9 cellular contexts compared by ENCODE assay signal in the genomic region with DNA sequence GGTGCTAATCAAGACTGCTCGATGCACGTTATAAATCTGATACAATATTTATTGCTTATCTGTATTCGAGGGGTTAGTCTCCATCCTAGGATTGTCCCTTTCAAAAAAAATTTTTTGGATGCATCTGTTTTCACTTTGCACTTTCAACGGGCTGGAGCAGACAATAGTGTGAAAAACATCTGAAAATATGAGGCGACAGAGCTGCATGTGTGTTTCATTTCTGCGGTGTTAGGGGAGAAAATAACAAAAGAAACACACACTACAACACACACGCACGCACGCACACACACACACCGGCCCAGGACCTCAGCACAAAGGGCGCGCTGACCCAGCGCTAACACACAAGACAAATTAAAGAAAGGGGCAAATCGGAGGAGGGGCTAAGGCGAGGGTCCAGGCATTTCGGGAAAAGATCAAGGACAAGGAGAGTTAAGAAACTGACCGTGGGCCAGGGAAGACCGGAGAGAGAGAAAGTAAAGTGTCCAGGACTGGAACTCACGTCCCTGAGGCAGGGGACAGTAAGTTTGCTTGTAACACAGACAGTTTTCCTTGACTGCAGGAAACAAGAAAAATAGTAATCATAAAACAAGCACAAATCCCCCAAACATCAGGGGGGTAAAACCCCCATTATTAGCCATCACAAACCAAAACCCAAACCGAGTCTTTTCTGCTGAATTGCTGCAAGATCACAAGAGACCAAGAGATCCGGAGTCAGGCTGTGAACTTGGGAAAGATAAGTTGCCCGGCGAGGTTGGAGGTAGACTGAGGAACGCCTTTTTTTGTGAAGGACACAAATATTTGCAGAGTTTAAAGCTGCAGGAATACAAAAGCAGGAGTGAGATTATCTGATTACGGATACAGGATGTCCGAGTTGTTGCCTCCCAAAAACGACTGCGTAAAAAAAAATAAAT.
DNase-seq lines count a peak whose midpoint lies in the region; ATAC-seq and TF ChIP-seq lines count a peak whose summit lies in the region.
"Had no signal": no experiment of that assay in that cellular context is flagged by ENCODE, and none has a peak within 500 bp of the region (broad histone marks: within the 10 kb centered on the region; RNA-seq: fewer than 3 reads in every experiment).

No MANE protein-coding gene starts in this region.

- DNase-seq in AG10803 (ENCODE audit: low read depth) (no peak), Karpas-422 (peak; percentile 16), ecto neural progenitor cell (ENCODE audit: low spot score) (peak; percentile 78), SIG-M5 (lab: John Stamatoyannopoulos, UW) (no peak), SJCRH30 (no peak)
- no peak for DNase-seq in stimulated activated naive CD4-positive, alpha-beta T cell (lab: John Stamatoyannopoulos, UW)
- DNase-seq: PC-9 had no signal

- TF ChIP-seq RAD21 in neural cell (conservative IDR thresholded peaks at IDR 0.05): no peak

- H3K9me3 ChIP-seq in Karpas-422 (ENCODE audit: low read length) (no peaks in the 10 kb centered on the region), neural cell (ENCODE audit: low read length) (no peaks in the 10 kb centered on the region), SJCRH30 (replicated peaks) (no peaks in the 10 kb centered on the region)

- no peaks in the 10 kb centered on the region for H3K79me2 ChIP-seq in Karpas-422 (ENCODE audit: low read length)
- peaks cover 37% of the 10 kb centered on the region for H3K79me2 ChIP-seq in neural cell (replicated peaks; ENCODE audit: insufficient read depth, low read length)

- no peaks in the 10 kb centered on the region for H3F3A ChIP-seq in neural cell (ENCODE audit: insufficient read depth, low read length, poor library complexity, severe bottlenecking)

- no peaks in the 10 kb centered on the region for H3K27me3 ChIP-seq in Karpas-422 (ENCODE audit: low read length)
- peaks cover 12% of the 10 kb centered on the region for H3K27me3 ChIP-seq in neural cell (ENCODE audit: insufficient read depth, low read depth, low read length)
- no peaks in the 10 kb centered on the region; the same call in none of the 2 replicates for H3K27me3 ChIP-seq in SJCRH30

- H3K4me1 ChIP-seq in Karpas-422 (ENCODE audit: low read length) (peaks cover 1% of the 10 kb centered on the region; the same call in 1 of the 2 replicates), SJCRH30 (no peaks in the 10 kb centered on the region)

- H4K20me1 ChIP-seq in Karpas-422 (ENCODE audit: insufficient read depth, low read depth, low read length): no peaks in the 10 kb centered on the region
- H4K20me1 ChIP-seq in neural cell (ENCODE audit: insufficient read depth): no peaks in the 10 kb centered on the region

- H3K9me2 ChIP-seq in Karpas-422 (replicated peaks; ENCODE audit: insufficient read depth, low read length) (no peaks in the 10 kb centered on the region), neural cell (ENCODE audit: insufficient read depth, low read length) (no peaks in the 10 kb centered on the region)

- no peak for TF ChIP-seq EP300 in neural cell (conservative IDR thresholded peaks at IDR 0.05; ENCODE audit: poor library complexity, severe bottlenecking)

- H3K9ac ChIP-seq in Karpas-422 (ENCODE audit: low read length) (no peak overlapping the region), neural cell (ENCODE audit: low read length) (peak overlapping the region; percentile 68)

- no peak overlapping the region for H2AFZ ChIP-seq in Karpas-422 (ENCODE audit: low read length)
- no peak overlapping the region for H2AFZ ChIP-seq in neural cell (ENCODE audit: low read depth, low read length)
- H2AFZ ChIP-seq: PC-9 had no signal

- H3K36me3 ChIP-seq in Karpas-422 (ENCODE audit: insufficient read depth, low read length) (no peaks in the 10 kb centered on the region), neural cell (ENCODE audit: insufficient read depth, low read length) (no peaks in the 10 kb centered on the region), SJCRH30 (no peaks in the 10 kb centered on the region)

- no peak overlapping the region for H3K4me2 ChIP-seq in Karpas-422 (ENCODE audit: low read depth, low read length, poor library complexity, severe bottlenecking)
- H3K4me2 ChIP-seq in neural cell (ENCODE audit: low read length): peak overlapping the region; percentile 81
- H3K4me2 ChIP-seq: PC-9 had no signal

- TF ChIP-seq CTCF in AG10803 (conservative IDR thresholded peaks at IDR 0.05; ENCODE audit: low read length): no peak
- TF ChIP-seq CTCF in neural cell (IDR thresholded peaks at IDR 0.05; ENCODE audit: poor library complexity, severe bottlenecking): no peak

- no peak overlapping the region for H3K27ac ChIP-seq in Karpas-422 (ENCODE audit: low read length)
- H3K27ac ChIP-seq in neural cell (ENCODE audit: low read length): peak overlapping the region; percentile 78
- H3K27ac ChIP-seq in SJCRH30: no peak overlapping the region
- H3K27ac ChIP-seq: PC-9 had no signal

- ATAC-seq in GM21723 (IDR thresholded peaks at IDR 0.05; ENCODE audit: unreplicated experiment): no peak

- H3K4me3 ChIP-seq in AG10803 (ENCODE audit: low read length) (peak overlapping the region; percentile 33), Karpas-422 (ENCODE audit: low read length) (no peak overlapping the region), neural cell (ENCODE audit: low read length) (peak overlapping the region; percentile 66), SJCRH30 (no peak overlapping the region)
- H3K4me3 ChIP-seq: PC-9 had no signal

TF ChIP-seq in neural cell, 6 proteins besides CTCF, POLR2A, EP300 and RAD21:
- TF ChIP-seq MXI1 (conservative IDR thresholded peaks at IDR 0.05; ENCODE audit: poor library complexity, severe bottlenecking) (no peak), POLR2AphosphoS5 (IDR thresholded peaks at IDR 0.05) (no peak), EZH2 (IDR thresholded peaks at IDR 0.05; ENCODE audit: borderline replicate concordance, insufficient read depth, low read length, poor library complexity, severe bottlenecking) (no peak), SMC3 (conservative IDR thresholded peaks at IDR 0.05; ENCODE audit: poor library complexity) (no peak), TAF1 (IDR thresholded peaks at IDR 0.05; ENCODE audit: low read depth) (no peak)
- TF ChIP-seq, protein P1, sequence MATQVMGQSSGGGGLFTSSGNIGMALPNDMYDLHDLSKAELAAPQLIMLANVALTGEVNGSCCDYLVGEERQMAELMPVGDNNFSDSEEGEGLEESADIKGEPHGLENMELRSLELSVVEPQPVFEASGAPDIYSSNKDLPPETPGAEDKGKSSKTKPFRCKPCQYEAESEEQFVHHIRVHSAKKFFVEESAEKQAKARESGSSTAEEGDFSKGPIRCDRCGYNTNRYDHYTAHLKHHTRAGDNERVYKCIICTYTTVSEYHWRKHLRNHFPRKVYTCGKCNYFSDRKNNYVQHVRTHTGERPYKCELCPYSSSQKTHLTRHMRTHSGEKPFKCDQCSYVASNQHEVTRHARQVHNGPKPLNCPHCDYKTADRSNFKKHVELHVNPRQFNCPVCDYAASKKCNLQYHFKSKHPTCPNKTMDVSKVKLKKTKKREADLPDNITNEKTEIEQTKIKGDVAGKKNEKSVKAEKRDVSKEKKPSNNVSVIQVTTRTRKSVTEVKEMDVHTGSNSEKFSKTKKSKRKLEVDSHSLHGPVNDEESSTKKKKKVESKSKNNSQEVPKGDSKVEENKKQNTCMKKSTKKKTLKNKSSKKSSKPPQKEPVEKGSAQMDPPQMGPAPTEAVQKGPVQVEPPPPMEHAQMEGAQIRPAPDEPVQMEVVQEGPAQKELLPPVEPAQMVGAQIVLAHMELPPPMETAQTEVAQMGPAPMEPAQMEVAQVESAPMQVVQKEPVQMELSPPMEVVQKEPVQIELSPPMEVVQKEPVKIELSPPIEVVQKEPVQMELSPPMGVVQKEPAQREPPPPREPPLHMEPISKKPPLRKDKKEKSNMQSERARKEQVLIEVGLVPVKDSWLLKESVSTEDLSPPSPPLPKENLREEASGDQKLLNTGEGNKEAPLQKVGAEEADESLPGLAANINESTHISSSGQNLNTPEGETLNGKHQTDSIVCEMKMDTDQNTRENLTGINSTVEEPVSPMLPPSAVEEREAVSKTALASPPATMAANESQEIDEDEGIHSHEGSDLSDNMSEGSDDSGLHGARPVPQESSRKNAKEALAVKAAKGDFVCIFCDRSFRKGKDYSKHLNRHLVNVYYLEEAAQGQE (IDR thresholded peaks at IDR 0.05; ENCODE audit: borderline replicate concordance): no peak

Comparison
In these comparisons a context has a peak if more than half of its experiments do, and no peak if none do; other contexts are left out.
1. DNase-seq: peak in Karpas-422 (single experiment) and ecto neural progenitor cell (single experiment); none in AG10803 (single experiment), stimulated activated naive CD4-positive, alpha-beta T cell (0 of 6), SIG-M5 (single experiment) and SJCRH30 (0 of 2).
2. H3K4me3 ChIP-seq: peak in AG10803 (single experiment) and neural cell (single experiment); none in Karpas-422 (single experiment) and SJCRH30 (single experiment).